1 cellular context compared by ENCODE assay signal in the genomic region with DNA sequence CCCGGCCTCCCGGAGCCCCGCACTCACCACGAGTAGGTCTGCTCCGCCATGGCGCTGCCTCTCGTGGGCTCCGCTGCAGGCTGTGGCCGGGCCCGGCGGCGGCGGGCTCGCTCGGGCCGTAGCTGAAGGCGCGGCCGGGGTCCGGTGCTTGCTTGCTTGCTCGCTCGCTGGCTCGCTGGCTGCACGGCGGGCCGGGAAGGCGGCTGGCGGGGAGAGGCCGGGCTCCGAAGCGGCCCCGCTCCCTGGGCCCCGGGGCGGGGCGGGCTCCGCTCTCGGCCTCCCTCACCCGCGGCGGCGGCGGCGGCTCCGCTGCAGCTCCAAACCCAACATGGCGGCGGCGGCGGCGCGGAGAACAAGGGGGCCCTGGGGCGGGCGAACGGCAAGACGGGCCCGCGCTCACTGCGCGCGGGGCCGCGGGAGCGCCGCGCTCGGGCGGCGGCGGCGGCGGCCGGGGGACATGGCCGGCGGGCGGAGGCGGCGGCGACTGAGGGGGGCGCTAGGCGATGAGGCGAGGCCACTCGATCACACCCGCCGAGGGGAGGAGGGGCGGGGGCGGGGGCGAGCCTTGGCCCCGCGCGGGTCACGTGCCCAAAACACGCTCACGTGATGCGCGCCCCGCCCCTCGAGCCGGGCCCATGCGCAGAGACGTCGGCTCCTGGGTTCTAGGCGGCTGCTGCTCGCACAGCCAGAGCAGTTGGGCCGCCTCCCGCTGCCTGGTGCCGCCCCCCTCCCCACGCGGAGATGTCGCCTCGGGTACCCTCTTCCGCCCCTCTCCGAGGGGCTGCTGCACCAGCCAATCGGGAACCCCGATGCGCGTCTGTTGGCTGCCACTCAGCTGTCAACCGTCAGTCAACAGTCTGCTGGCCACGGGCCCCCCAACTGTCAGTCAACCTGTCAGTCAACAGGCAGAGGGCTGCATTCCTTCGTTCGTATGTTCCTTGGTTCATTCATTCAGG.
A peak's percentile ranks its signal among the peaks of the same experiment; 100 is the strongest.
TF ChIP-seq lines count a peak whose summit lies in the region.

A gene with protein sequence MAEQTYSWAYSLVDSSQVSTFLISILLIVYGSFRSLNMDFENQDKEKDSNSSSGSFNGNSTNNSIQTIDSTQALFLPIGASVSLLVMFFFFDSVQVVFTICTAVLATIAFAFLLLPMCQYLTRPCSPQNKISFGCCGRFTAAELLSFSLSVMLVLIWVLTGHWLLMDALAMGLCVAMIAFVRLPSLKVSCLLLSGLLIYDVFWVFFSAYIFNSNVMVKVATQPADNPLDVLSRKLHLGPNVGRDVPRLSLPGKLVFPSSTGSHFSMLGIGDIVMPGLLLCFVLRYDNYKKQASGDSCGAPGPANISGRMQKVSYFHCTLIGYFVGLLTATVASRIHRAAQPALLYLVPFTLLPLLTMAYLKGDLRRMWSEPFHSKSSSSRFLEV (minus strand): TSS at position 541 of the 956 bp plus-strand sequence. CDS start 491 bp downstream, at position 50.

TF ChIP-seq in K562, 482 proteins besides CTCF, POLR2A, EP300 and RAD21 (continued from another document and continues in another):
- TF ChIP-seq, protein P1, sequence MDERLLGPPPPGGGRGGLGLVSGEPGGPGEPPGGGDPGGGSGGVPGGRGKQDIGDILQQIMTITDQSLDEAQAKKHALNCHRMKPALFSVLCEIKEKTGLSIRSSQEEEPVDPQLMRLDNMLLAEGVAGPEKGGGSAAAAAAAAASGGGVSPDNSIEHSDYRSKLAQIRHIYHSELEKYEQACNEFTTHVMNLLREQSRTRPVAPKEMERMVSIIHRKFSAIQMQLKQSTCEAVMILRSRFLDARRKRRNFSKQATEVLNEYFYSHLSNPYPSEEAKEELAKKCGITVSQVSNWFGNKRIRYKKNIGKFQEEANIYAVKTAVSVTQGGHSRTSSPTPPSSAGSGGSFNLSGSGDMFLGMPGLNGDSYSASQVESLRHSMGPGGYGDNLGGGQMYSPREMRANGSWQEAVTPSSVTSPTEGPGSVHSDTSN (CRISPR knock-in tag; IDR thresholded peaks at IDR 0.05; ENCODE audit: low read depth) = peak; percentile 83
- TF ChIP-seq, protein P1 (tag; conservative IDR thresholded peaks at IDR 0.05; ENCODE audit: low read depth) = peak; percentile 96
- TF ChIP-seq, protein P2, sequence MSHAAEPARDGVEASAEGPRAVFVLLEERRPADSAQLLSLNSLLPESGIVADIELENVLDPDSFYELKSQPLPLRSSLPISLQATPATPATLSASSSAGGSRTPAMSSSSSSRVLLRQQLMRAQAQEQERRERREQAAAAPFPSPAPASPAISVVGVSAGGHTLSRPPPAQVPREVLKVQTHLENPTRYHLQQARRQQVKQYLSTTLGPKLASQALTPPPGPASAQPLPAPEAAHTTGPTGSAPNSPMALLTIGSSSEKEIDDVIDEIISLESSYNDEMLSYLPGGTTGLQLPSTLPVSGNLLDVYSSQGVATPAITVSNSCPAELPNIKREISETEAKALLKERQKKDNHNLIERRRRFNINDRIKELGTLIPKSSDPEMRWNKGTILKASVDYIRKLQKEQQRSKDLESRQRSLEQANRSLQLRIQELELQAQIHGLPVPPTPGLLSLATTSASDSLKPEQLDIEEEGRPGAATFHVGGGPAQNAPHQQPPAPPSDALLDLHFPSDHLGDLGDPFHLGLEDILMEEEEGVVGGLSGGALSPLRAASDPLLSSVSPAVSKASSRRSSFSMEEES (CRISPR knock-in tag; IDR thresholded peaks at IDR 0.05) = peak; percentile 99
- TF ChIP-seq CBX1 (IDR thresholded peaks at IDR 0.05; ENCODE audit: low read depth) (0 out of 2 replicates have a peak, but pooled peaks have one; percentile 74), CCNT2 (IDR thresholded peaks at IDR 0.05; ENCODE audit: borderline replicate concordance, extremely low read depth, insufficient read length, low read depth, low read length) (peak; percentile 47), TAF1 (IDR thresholded peaks at IDR 0.05; ENCODE audit: control insufficient read depth, extremely low read depth, insufficient read depth, low read length, severe bottlenecking) (peak; percentile 69), PHF8 (IDR thresholded peaks at IDR 0.05; ENCODE audit: borderline replicate concordance, low read length) (peak; percentile 76; the same call in 1 of the 2 replicates), RCOR1 (IDR thresholded peaks at IDR 0.05; ENCODE audit: borderline replicate concordance in 1 of 2, low read depth in 2 of 2, low read length in 2 of 2) (peak in 1 of 2 experiments; percentile 72; a peak in 1 of 4 replicates), SIN3A (IDR thresholded peaks at IDR 0.05; ENCODE audit: borderline replicate concordance in 2 of 2, control insufficient read depth in 1 of 2, low read depth in 2 of 2, low read length in 2 of 2) (peak in 1 of 2 experiments; percentile 88; a peak in 1 of 4 replicates), CTBP1 (IDR thresholded peaks at IDR 0.05; ENCODE audit: borderline replicate concordance) (peak; percentile 23; the same call in 1 of the 2 replicates), EGR1 (conservative IDR thresholded peaks at IDR 0.05) (peak; percentile 86), POLR2G (IDR thresholded peaks at IDR 0.05; ENCODE audit: low read depth, low read length) (peak; percentile 67), PYGO2 (tag; IDR thresholded peaks at IDR 0.05) (no peak), HMG20B (CRISPR knock-in tag; IDR thresholded peaks at IDR 0.05) (no peak), ZNF41 (CRISPR knock-in tag; conservative IDR thresholded peaks at IDR 0.05) (no peak), RBBP5 (IDR thresholded peaks at IDR 0.05; ENCODE audit: borderline replicate concordance, insufficient read depth, low read length, poor library complexity, severe bottlenecking) (peak; percentile 77), KDM1A (IDR thresholded peaks at IDR 0.05) (no peak), GABPB1 (CRISPR knock-in tag; IDR thresholded peaks at IDR 0.05) (peak; percentile 65; the same call in 1 of the 2 replicates), MYC (IDR thresholded peaks at IDR 0.05; ENCODE audit: low read depth, low read length) (peak; percentile 59), MYC (CRISPR knock-in tag; IDR thresholded peaks at IDR 0.05; ENCODE audit: borderline replicate concordance, low read depth) (no peak), C11orf30 (IDR thresholded peaks at IDR 0.05; ENCODE audit: low read depth) (0 out of 2 replicates have a peak, but pooled peaks have one; percentile 14), ZFX (CRISPR knock-in tag; IDR thresholded peaks at IDR 0.05) (peak; percentile 67), KDM4B (IDR thresholded peaks at IDR 0.05; ENCODE audit: borderline replicate concordance in 2 of 2, low read depth in 1 of 2) (peak in 1 of 2 experiments; percentile 97; a peak in 2 of 4 replicates), ZNF766 (CRISPR knock-in tag; conservative IDR thresholded peaks at IDR 0.05) (0 out of 2 replicates have a peak, but pooled peaks have one; percentile 17), POLR2AphosphoS5 (IDR thresholded peaks at IDR 0.05; ENCODE audit: control insufficient read depth, insufficient read depth, low read depth, low read length) (0 out of 2 replicates have a peak, but pooled peaks have one; percentile 30), CXXC5 (CRISPR knock-in tag; IDR thresholded peaks at IDR 0.05) (peak; percentile 87), ARID1B (IDR thresholded peaks at IDR 0.05) (peak; percentile 38; the same call in 1 of the 2 replicates), ARHGAP35 (IDR thresholded peaks at IDR 0.05; ENCODE audit: partially characterized antibody) (peak; percentile 96), CREB1 (IDR thresholded peaks at IDR 0.05) (no peak; the same call in 1 of the 2 replicates), CREB1 (CRISPR knock-in tag; IDR thresholded peaks at IDR 0.05) (peak; percentile 40; the same call in 1 of the 2 replicates)
- TF ChIP-seq, protein P3, sequence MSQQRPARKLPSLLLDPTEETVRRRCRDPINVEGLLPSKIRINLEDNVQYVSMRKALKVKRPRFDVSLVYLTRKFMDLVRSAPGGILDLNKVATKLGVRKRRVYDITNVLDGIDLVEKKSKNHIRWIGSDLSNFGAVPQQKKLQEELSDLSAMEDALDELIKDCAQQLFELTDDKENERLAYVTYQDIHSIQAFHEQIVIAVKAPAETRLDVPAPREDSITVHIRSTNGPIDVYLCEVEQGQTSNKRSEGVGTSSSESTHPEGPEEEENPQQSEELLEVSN (IDR thresholded peaks at IDR 0.05; ENCODE audit: borderline replicate concordance in 1 of 2, extremely low read depth in 1 of 2, insufficient read depth in 1 of 2, insufficient read length in 1 of 2, low read depth in 1 of 2, low read length in 1 of 2, poor library complexity in 1 of 2, severe bottlenecking in 1 of 2) = peak; percentile 69 to 87
- TF ChIP-seq, protein P4, sequence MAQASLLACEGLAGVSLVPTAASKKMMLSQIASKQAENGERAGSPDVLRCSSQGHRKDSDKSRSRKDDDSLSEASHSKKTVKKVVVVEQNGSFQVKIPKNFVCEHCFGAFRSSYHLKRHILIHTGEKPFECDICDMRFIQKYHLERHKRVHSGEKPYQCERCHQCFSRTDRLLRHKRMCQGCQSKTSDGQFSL (CRISPR knock-in tag; IDR thresholded peaks at IDR 0.05) = no peak; the same call in 1 of the 2 replicates
- TF ChIP-seq, protein P4 (tag; IDR thresholded peaks at IDR 0.05) = 0 out of 4 replicates have a peak, but pooled peaks of 1 of the 2 experiments have one; percentile 41
- TF ChIP-seq, protein P5, sequence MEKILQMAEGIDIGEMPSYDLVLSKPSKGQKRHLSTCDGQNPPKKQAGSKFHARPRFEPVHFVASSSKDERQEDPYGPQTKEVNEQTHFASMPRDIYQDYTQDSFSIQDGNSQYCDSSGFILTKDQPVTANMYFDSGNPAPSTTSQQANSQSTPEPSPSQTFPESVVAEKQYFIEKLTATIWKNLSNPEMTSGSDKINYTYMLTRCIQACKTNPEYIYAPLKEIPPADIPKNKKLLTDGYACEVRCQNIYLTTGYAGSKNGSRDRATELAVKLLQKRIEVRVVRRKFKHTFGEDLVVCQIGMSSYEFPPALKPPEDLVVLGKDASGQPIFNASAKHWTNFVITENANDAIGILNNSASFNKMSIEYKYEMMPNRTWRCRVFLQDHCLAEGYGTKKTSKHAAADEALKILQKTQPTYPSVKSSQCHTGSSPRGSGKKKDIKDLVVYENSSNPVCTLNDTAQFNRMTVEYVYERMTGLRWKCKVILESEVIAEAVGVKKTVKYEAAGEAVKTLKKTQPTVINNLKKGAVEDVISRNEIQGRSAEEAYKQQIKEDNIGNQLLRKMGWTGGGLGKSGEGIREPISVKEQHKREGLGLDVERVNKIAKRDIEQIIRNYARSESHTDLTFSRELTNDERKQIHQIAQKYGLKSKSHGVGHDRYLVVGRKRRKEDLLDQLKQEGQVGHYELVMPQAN (IDR thresholded peaks at IDR 0.05; ENCODE audit: borderline replicate concordance) = peak; percentile 42; the same call in 1 of the 2 replicates
- TF ChIP-seq, protein P6, sequence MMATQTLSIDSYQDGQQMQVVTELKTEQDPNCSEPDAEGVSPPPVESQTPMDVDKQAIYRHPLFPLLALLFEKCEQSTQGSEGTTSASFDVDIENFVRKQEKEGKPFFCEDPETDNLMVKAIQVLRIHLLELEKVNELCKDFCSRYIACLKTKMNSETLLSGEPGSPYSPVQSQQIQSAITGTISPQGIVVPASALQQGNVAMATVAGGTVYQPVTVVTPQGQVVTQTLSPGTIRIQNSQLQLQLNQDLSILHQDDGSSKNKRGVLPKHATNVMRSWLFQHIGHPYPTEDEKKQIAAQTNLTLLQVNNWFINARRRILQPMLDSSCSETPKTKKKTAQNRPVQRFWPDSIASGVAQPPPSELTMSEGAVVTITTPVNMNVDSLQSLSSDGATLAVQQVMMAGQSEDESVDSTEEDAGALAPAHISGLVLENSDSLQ (IDR thresholded peaks at IDR 0.05) = peak; percentile 99
- TF ChIP-seq, protein P7, sequence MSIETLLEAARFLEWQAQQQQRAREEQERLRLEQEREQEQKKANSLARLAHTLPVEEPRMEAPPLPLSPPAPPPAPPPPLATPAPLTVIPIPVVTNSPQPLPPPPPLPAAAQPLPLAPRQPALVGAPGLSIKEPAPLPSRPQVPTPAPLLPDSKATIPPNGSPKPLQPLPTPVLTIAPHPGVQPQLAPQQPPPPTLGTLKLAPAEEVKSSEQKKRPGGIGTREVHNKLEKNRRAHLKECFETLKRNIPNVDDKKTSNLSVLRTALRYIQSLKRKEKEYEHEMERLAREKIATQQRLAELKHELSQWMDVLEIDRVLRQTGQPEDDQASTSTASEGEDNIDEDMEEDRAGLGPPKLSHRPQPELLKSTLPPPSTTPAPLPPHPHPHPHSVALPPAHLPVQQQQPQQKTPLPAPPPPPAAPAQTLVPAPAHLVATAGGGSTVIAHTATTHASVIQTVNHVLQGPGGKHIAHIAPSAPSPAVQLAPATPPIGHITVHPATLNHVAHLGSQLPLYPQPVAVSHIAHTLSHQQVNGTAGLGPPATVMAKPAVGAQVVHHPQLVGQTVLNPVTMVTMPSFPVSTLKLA (conservative IDR thresholded peaks at IDR 0.05) = peak; percentile 83 to 91
- TF ChIP-seq, protein P8, sequence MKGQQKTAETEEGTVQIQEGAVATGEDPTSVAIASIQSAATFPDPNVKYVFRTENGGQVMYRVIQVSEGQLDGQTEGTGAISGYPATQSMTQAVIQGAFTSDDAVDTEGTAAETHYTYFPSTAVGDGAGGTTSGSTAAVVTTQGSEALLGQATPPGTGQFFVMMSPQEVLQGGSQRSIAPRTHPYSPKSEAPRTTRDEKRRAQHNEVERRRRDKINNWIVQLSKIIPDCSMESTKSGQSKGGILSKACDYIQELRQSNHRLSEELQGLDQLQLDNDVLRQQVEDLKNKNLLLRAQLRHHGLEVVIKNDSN (CRISPR knock-in tag; IDR thresholded peaks at IDR 0.05) = peak; percentile 98
- TF ChIP-seq, protein P9, sequence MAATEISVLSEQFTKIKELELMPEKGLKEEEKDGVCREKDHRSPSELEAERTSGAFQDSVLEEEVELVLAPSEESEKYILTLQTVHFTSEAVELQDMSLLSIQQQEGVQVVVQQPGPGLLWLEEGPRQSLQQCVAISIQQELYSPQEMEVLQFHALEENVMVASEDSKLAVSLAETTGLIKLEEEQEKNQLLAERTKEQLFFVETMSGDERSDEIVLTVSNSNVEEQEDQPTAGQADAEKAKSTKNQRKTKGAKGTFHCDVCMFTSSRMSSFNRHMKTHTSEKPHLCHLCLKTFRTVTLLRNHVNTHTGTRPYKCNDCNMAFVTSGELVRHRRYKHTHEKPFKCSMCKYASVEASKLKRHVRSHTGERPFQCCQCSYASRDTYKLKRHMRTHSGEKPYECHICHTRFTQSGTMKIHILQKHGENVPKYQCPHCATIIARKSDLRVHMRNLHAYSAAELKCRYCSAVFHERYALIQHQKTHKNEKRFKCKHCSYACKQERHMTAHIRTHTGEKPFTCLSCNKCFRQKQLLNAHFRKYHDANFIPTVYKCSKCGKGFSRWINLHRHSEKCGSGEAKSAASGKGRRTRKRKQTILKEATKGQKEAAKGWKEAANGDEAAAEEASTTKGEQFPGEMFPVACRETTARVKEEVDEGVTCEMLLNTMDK (IDR thresholded peaks at IDR 0.05; ENCODE audit: borderline replicate concordance, insufficient read depth, low read depth, low read length, poor library complexity, severe bottlenecking) = peak; percentile 51
